12 cellular contexts compared by ENCODE assay signal in the genomic region with DNA sequence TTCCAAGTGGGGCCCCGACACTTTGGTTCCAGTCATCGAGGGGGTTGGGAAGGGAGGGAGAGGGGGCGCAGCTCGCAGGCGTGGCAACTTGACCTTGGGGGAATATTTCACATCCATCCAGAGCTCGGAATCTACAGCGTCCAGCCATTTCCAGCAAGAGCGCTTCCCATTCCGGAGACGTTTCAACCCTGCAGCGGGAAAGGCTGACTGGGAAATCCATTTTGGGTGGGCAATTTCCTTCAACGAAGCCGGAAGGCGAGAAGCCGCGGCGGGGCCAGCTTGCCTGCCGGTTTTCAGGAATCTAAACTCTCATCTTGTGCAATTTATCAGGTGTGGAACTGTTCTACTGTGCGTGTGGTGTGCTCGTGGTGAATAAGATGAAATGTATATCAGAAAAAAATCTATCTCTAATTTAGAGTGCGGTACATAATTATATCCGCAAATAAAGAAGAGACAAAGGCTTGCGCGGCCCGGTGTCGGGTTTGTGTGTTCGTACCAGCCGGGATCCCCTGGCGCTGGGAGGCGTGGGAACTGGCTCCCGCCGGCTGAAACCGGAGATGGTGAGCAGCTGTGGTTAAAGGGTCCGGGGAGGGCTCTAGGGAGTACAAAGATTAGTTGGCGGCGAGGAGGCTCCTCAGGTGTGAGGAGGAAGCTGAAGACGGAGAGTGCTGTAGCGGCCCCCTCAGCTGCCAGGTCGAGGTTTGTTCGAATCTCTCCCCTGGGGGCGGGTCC. TPM values are rescaled to one million over a fixed set of nuclear protein-coding genes. Genes with fewer than 3 reads are reported as not detected.
DNase-seq lines count a peak whose midpoint lies in the region; ATAC-seq, FAIRE-seq and TF ChIP-seq lines count a peak whose summit lies in the region.
"Had no signal": no experiment of that assay in that cellular context is flagged by ENCODE, and none has a peak within 500 bp of the region (broad histone marks: within the 10 kb centered on the region; RNA-seq: fewer than 3 reads in every experiment).

No MANE protein-coding gene starts in this region.

- peaks cover 87% of the 10 kb centered on the region for H3K27me3 Mint-ChIP-seq in activated CD4-positive, alpha-beta T cell treated with anti-CD3 and anti-CD28 coated beads, Interleukin-2, amount 10 ng/mL, durations not matched to agents 7 days and 5 days
- H3K27me3 Mint-ChIP-seq in central memory CD8-positive, alpha-beta T cell: peaks cover 100% of the 10 kb centered on the region
- H3K27me3 Mint-ChIP-seq in stimulated activated naive B cell treated with anti-CD40 and anti-IgM and Interleukin-4, amounts not matched to agents 10 μg/mL and 1 μg/mL and 100 μg/mL, for 72 hours: peaks cover 91 to 99% of the 10 kb centered on the region in 2 donors

- peaks cover 4% of the 10 kb centered on the region for H3K36me3 Mint-ChIP-seq in activated CD4-positive, alpha-beta T cell treated with anti-CD3 and anti-CD28 coated beads, Interleukin-2, amount 10 ng/mL, durations not matched to agents 7 days and 5 days (ENCODE audit: low read depth)
- peaks cover 41% of the 10 kb centered on the region for H3K36me3 Mint-ChIP-seq in central memory CD8-positive, alpha-beta T cell (ENCODE audit: insufficient read depth)
- peaks cover 16 to 19% of the 10 kb centered on the region in 2 donors for H3K36me3 Mint-ChIP-seq in stimulated activated naive B cell treated with anti-CD40 and anti-IgM and Interleukin-4, amounts not matched to agents 10 μg/mL and 1 μg/mL and 100 μg/mL, for 72 hours

- POLR2A ChIA-PET in activated CD4-positive, alpha-beta T cell treated with anti-CD3 and anti-CD28 coated beads, Interleukin-2, amount 10 ng/mL, durations not matched to agents 7 days and 5 days (lab: Charles Lee): no interaction called here

- no peak for TF ChIP-seq CTCF in pancreas (IDR thresholded peaks at IDR 0.05)

- WGBS in pancreas, 2 donors: 2 to 3% methylated on average over 41 of the region's 41 CpGs

- H3K27ac ChIP-seq in pancreas: no peak overlapping the region
- H3K27ac ChIP-seq: gastroesophageal sphincter had no signal

- H3K4me3 Mint-ChIP-seq in activated CD4-positive, alpha-beta T cell treated with anti-CD3 and anti-CD28 coated beads, Interleukin-2, amount 10 ng/mL, durations not matched to agents 7 days and 5 days: no peak overlapping the region
- peak overlapping the region; percentile 66 for H3K4me3 Mint-ChIP-seq in central memory CD8-positive, alpha-beta T cell
- H3K4me3 Mint-ChIP-seq in stimulated activated naive B cell treated with anti-CD40 and anti-IgM and Interleukin-4, amounts not matched to agents 10 μg/mL and 1 μg/mL and 100 μg/mL, for 72 hours: peak overlapping the region; percentile 36 to 48

- H3K27ac Mint-ChIP-seq in activated CD4-positive, alpha-beta T cell treated with anti-CD3 and anti-CD28 coated beads, Interleukin-2, amount 10 ng/mL, durations not matched to agents 7 days and 5 days: peak overlapping the region; percentile 81
- peak overlapping the region; percentile 88 for H3K27ac Mint-ChIP-seq in central memory CD8-positive, alpha-beta T cell (ENCODE audit: low read depth)
- H3K27ac Mint-ChIP-seq in stimulated activated naive B cell treated with anti-CD40 and anti-IgM and Interleukin-4, amounts not matched to agents 10 μg/mL and 1 μg/mL and 100 μg/mL, for 72 hours: peak overlapping the region; percentile 94

- peaks cover 0 to 3% (median 0%) of the 10 kb centered on the region in 3 donors for H3K4me1 ChIP-seq in pancreas
- H3K4me1 ChIP-seq: BE2C had no signal

- DNase-seq in activated CD4-positive, alpha-beta T cell treated with anti-CD3 and anti-CD28 coated beads, Interleukin-2, amount 10 ng/mL, durations not matched to agents 7 days and 5 days: no peak
- DNase-seq in activated CD4-positive, alpha-beta T cell treated with anti-CD3 and anti-CD28 coated beads for 4 hours: no peak
- DNase-seq in NCI-H345 (lab: John Stamatoyannopoulos, UW) (peak; percentile 47), pancreas (no peak), amygdala (lab: John Stamatoyannopoulos, UW) (no peak)
- no peak for DNase-seq in central memory CD8-positive, alpha-beta T cell (ENCODE audit: low spot score in 2 of 2)
- no peak for DNase-seq in stimulated activated naive B cell treated with anti-CD40 and anti-IgM and Interleukin-4, amounts not matched to agents 10 μg/mL and 1 μg/mL and 100 μg/mL, for 72 hours
- DNase-seq: BE2C, MM.1S had no signal

- no peak overlapping the region for H3K4me3 ChIP-seq in pancreas
- H3K4me3 ChIP-seq: gastroesophageal sphincter had no signal

- H3K36me3 ChIP-seq in pancreas: no peaks in the 10 kb centered on the region
- H3K36me3 ChIP-seq: BE2C, gastroesophageal sphincter had no signal

- no peaks in the 10 kb centered on the region for H3K9me3 Mint-ChIP-seq in activated CD4-positive, alpha-beta T cell treated with anti-CD3 and anti-CD28 coated beads, Interleukin-2, amount 10 ng/mL, durations not matched to agents 7 days and 5 days
- no peaks in the 10 kb centered on the region for H3K9me3 Mint-ChIP-seq in central memory CD8-positive, alpha-beta T cell
- peaks cover 0 to 8% of the 10 kb centered on the region in 2 donors for H3K9me3 Mint-ChIP-seq in stimulated activated naive B cell treated with anti-CD40 and anti-IgM and Interleukin-4, amounts not matched to agents 10 μg/mL and 1 μg/mL and 100 μg/mL, for 72 hours

- CTCF ChIA-PET in activated CD4-positive, alpha-beta T cell treated with anti-CD3 and anti-CD28 coated beads, Interleukin-2, amount 10 ng/mL, durations not matched to agents 7 days and 5 days (lab: Charles Lee): no interaction called here

- intact Hi-C loops in pancreas (cut with DNase I): no loop called here

- no peak for ATAC-seq in central memory CD8-positive, alpha-beta T cell (replicated peaks; ENCODE audit: extremely low read depth, poor library complexity, severe bottlenecking)
- no peak for ATAC-seq in stimulated activated naive B cell treated with anti-CD40 and anti-IgM and Interleukin-4, amounts not matched to agents 10 μg/mL and 1 μg/mL and 100 μg/mL, for 72 hours (replicated peaks)
- no peak for ATAC-seq in pancreas
- no peak for ATAC-seq in GM18873 (IDR thresholded peaks at IDR 0.05; ENCODE audit: low FRiP score, unreplicated experiment)
- ATAC-seq: gastroesophageal sphincter had no signal

- H3K27me3 ChIP-seq in pancreas: peaks cover 0 to 82% (median 24%) of the 10 kb centered on the region in 4 donors

- peaks cover 52% of the 10 kb centered on the region for H3K4me1 Mint-ChIP-seq in activated CD4-positive, alpha-beta T cell treated with anti-CD3 and anti-CD28 coated beads, Interleukin-2, amount 10 ng/mL, durations not matched to agents 7 days and 5 days
- H3K4me1 Mint-ChIP-seq in central memory CD8-positive, alpha-beta T cell: peaks cover 57% of the 10 kb centered on the region
- H3K4me1 Mint-ChIP-seq in stimulated activated naive B cell treated with anti-CD40 and anti-IgM and Interleukin-4, amounts not matched to agents 10 μg/mL and 1 μg/mL and 100 μg/mL, for 72 hours: peaks cover 57 to 75% of the 10 kb centered on the region in 2 donors

- FAIRE-seq in pancreas (lab: Jason Lieb, UNC): no peak

- no peaks in the 10 kb centered on the region for H3K9me3 ChIP-seq in pancreas

RNA-seq across cellular contexts. Expression of gene SLC32A1, which starts 4.8 kb away (rescaled TPM):
- total RNA-seq in activated CD4-positive, alpha-beta T cell treated with anti-CD3 and anti-CD28 coated beads, Interleukin-2, amount 10 ng/mL, durations not matched to agents 7 days and 5 days: not detected
- not detected for total RNA-seq in pancreas
- not detected for polyA plus RNA-seq in pancreas
- total RNA-seq: gastroesophageal sphincter, osteocyte had no signal

RNA-seq across cellular contexts. Expression of gene ACTR5, which starts 19.2 kb away (rescaled TPM):
- total RNA-seq in activated CD4-positive, alpha-beta T cell treated with anti-CD3 and anti-CD28 coated beads, Interleukin-2, amount 10 ng/mL, durations not matched to agents 7 days and 5 days: 1 to 10 TPM; 7.8 to 8.1 TPM
- total RNA-seq in pancreas: 1 to 10 TPM; 2.4 to 4.4 (median 3.1) TPM
- polyA plus RNA-seq in pancreas: 1 to 10 TPM; 7.4 to 9.8 TPM
